ENCODE assay signal across 8 cellular contexts in the genomic region with DNA sequence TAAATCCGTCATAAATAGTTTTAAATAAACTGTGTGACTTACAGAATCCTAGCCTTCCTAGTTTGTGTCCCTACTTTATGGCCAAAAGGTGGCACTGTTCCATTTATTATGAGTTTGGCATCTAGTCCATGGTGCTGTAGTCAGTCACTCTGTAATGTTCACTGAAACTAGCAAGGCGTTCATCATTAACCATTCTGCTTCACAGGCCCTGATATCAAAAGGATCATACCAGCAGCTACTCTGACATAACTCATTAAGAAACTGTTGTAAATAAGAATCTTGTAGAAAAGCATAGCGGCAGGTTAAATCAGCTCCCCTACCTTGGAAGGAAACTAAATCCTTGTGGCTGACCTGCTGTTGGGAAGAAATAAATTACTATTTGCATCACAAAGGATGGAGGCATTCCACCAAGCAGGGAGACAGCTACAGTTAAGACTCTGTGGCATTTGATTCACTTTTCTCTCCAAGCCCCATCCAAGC.
DNase-seq lines count a peak whose midpoint lies in the region; ATAC-seq and TF ChIP-seq lines count a peak whose summit lies in the region.

No MANE protein-coding gene starts in this region.

- H3K9me3 ChIP-seq in HUES48 (ENCODE audit: control insufficient read depth, insufficient read depth, low read length): no peaks in the 10 kb centered on the region
- H3K9me3 ChIP-seq in tibial artery: no peaks in the 10 kb centered on the region

- H3K9me3 Mint-ChIP-seq in glutamatergic neuron (ENCODE audit: unreplicated experiment): no peaks in the 10 kb centered on the region

- H3K9ac ChIP-seq in HUES48 (ENCODE audit: low read depth, low read length): no peak overlapping the region

- peak; percentile 41 for TF ChIP-seq CTCF in glutamatergic neuron (IDR thresholded peaks at IDR 0.05; ENCODE audit: partially characterized antibody, unreplicated experiment)
- TF ChIP-seq CTCF in tibial artery (IDR thresholded peaks at IDR 0.05): peak; percentile 33 to 45

- no peaks in the 10 kb centered on the region for H3K4me1 Mint-ChIP-seq in glutamatergic neuron (ENCODE audit: low read depth, unreplicated experiment)

- H3K4me1 ChIP-seq in HUES48 (ENCODE audit: control insufficient read depth, insufficient read depth, low read length): peaks cover 24% of the 10 kb centered on the region
- H3K4me1 ChIP-seq in tibial artery: no peaks in the 10 kb centered on the region

- no peak overlapping the region for H3K4me3 Mint-ChIP-seq in glutamatergic neuron (ENCODE audit: unreplicated experiment)

- H3K36me3 Mint-ChIP-seq in glutamatergic neuron (ENCODE audit: unreplicated experiment): no peaks in the 10 kb centered on the region

- ATAC-seq in GM21737 (IDR thresholded peaks at IDR 0.05; ENCODE audit: unreplicated experiment) (no peak), HG03135 (IDR thresholded peaks at IDR 0.05; ENCODE audit: unreplicated experiment) (no peak)

- peak overlapping the region; percentile 60 for H3K4me3 ChIP-seq in HUES48 (ENCODE audit: low read depth, low read length)
- no peak overlapping the region for H3K4me3 ChIP-seq in tibial artery

- H3K27ac Mint-ChIP-seq in glutamatergic neuron (ENCODE audit: unreplicated experiment): no peak overlapping the region

- peaks cover 1% of the 10 kb centered on the region for H3K27me3 Mint-ChIP-seq in glutamatergic neuron (ENCODE audit: unreplicated experiment)

- DNase-seq in NCI-H2196 (lab: John Stamatoyannopoulos, UW; ENCODE audit: unreplicated experiment): peak; percentile 1
- DNase-seq in NCI-H2196 treated with DMSO at 0.1 percent for 48 hours (lab: John Stamatoyannopoulos, UW; ENCODE audit: unreplicated experiment): no peak
- peak; percentile 61 for DNase-seq in SK-MEL-5 (ENCODE audit: low read depth, low spot score)
- DNase-seq in glutamatergic neuron: no peak
- no peak for DNase-seq in tibial artery

- no peaks in the 10 kb centered on the region for H3K27me3 ChIP-seq in HUES48 (ENCODE audit: control insufficient read depth, insufficient read depth, low read length)
- H3K27me3 ChIP-seq in tibial artery: no peaks in the 10 kb centered on the region

- peak overlapping the region; percentile 78 for H3K27ac ChIP-seq in HUES48 (ENCODE audit: low read depth, low read length)
- no peak overlapping the region for H3K27ac ChIP-seq in tibial artery

- in situ Hi-C loops in SK-MEL-5 (cut with HindIII; ENCODE audit: low pct_unique_long_range_greater_than_20kb, low sequenced_read_pairs): no loop called here

- intact Hi-C loops in tibial artery (cut with DNase I; ENCODE audit: low total_unique reads): loop anchor here (10.0 kb wide), 1 partner anchor 420 kb away; no protein-coding TSS in a partner anchor

- no peaks in the 10 kb centered on the region for H3K36me3 ChIP-seq in HUES48 (ENCODE audit: control insufficient read depth, insufficient read depth, low read length)
- H3K36me3 ChIP-seq in tibial artery: no peaks in the 10 kb centered on the region

Comparison
In these comparisons a context has a peak if more than half of its experiments do, and no peak if none do; other contexts are left out.
1. DNase-seq: peak in NCI-H2196 (single experiment) and SK-MEL-5 (single experiment); none in NCI-H2196 treated with DMSO at 0.1 percent for 48 hours (single experiment), glutamatergic neuron (single experiment) and tibial artery (0 of 2).